In the genomic region with DNA sequence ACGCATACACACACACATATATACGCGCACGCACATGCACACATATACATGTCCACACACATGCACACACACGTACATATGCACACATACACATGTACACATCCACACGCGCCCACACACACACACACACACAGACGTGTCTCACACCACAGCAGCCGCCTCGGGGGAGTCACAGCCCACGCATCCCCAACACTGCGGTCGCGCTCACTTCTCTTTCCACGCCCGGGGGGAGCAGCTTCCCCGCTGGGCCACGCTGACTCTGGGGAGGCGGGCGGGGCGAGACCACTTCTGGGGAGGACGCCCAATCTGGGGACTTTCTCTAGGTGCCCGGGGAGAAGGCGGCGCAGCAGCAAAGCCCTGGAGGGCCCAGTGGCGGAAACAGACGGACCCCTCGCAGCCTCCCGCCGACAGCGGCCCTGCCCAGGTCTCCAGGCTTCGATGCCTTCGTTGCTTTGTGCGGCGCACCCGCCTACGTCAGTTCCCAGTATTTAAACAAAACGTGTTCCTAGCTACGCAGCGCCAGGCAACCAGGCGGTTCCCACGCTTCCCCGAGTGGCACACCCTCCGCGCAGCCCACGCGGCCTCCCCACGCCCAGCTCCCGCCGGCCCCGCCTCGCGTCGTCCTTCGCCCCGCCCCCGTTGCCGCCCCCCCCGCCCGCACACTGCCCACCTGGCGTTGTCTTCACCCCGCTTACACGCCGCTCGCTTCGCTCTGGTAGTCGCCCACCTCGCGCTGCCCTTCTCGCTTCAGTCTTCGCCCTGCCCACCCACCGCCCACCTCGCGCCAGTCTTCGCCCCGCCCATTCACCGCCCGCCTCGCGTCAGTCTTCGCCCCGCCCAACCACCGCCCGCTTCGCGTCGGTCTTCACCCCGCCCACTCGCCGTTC, we compare ENCODE assay signal across 8 cellular contexts. TPM values are rescaled to one million over a fixed set of nuclear protein-coding genes. Genes with fewer than 3 reads are reported as not detected.
DNase-seq lines count a peak whose midpoint lies in the region; ATAC-seq and TF ChIP-seq lines count a peak whose summit lies in the region.

No MANE protein-coding gene starts in this region.

- H3K4me2 ChIP-seq in HCT116 (ENCODE audit: low read length) = peak overlapping the region; percentile 92

- BruUV-seq in HCT116 (replicated peaks; lab: Mats Ljungman, UMichigan) = no TSS peak

- RAD21 ChIA-PET in HCT116 (lab: Charles Lee; ENCODE audit: low non-redundant PET in 1 of 2, low total read pairs in 2 of 2, uncharacterized antibody in 2 of 2, unreplicated experiment in 2 of 2) = interaction anchor here in 1 of 2 experiments (0.7 kb wide), 1 partner anchor 44 kb away, joined by 3 read pairs; no protein-coding TSS in a partner anchor

- H3K27me3 ChIP-seq in HCT116 (ENCODE audit: insufficient read depth, low read length) = no peaks in the 10 kb centered on the region
- no peaks in the 10 kb centered on the region for H3K27me3 ChIP-seq in ovary
- H3K27me3 ChIP-seq in uterus = no peaks in the 10 kb centered on the region

- no peaks in the 10 kb centered on the region for H3K9me2 ChIP-seq in HCT116 (ENCODE audit: insufficient read depth)

- CTCF ChIA-PET in HCT116 (lab: Charles Lee) = interaction anchor here (0.7 to 1.5 kb wide), 4 partner anchors 9 to 55 kb away, joined by 3 to 4 read pairs (median 3); no protein-coding TSS in a partner anchor

- DNase-seq in HCT116 (ENCODE audit: low read depth, low spot score) (no peak), NAMALWA (ENCODE audit: low spot score) (peak; percentile 96), activated T-cell treated with anti-CD3 and anti-CD28 coated beads for 4 hours (peak; percentile 83), fibroblast of pulmonary artery (ENCODE audit: low read depth) (peak; percentile 47), ovary (no peak), uterus (peak in 1 of 2 donors; percentile 44), GM19238 (ENCODE audit: insufficient read length, low spot score) (no peak)

- peak overlapping the region; percentile 61; the same call in 1 of the 2 replicates for H3K27ac ChIP-seq in HCT116 (ENCODE audit: low read depth, low read length)
- H3K27ac ChIP-seq in ovary = peak overlapping the region; percentile 4 to 76
- peak overlapping the region; percentile 76 to 81 for H3K27ac ChIP-seq in uterus

- H3K4me3 ChIP-seq in GM08714 (ENCODE audit: low read length) = peak overlapping the region; percentile 67; the same call in 1 of the 2 replicates
- peak overlapping the region; percentile 49 to 55 for H3K4me3 ChIP-seq in HCT116 (replicated peaks in 1 of 2; ENCODE audit: low read depth in 1 of 2, low read length in 2 of 2)
- peak overlapping the region; percentile 70 for H3K4me3 ChIP-seq in fibroblast of pulmonary artery (replicated peaks; ENCODE audit: low read depth, low read length)
- H3K4me3 ChIP-seq in ovary = peak overlapping the region; percentile 60
- peak overlapping the region; percentile 79 to 83 for H3K4me3 ChIP-seq in uterus

- H3K36me3 ChIP-seq in HCT116 (ENCODE audit: control insufficient read depth in 1 of 2, insufficient read depth in 2 of 2, low read length in 2 of 2) = peaks cover 5 to 18% of the 10 kb centered on the region in 2 experiments; a peak in 2 of 4 replicates
- H3K36me3 ChIP-seq in ovary = no peaks in the 10 kb centered on the region
- no peaks in the 10 kb centered on the region for H3K36me3 ChIP-seq in uterus

- 2 to 7% (median 2%) methylated on average over 47 to 90 of the region's 90 CpGs for WGBS in ovary, 3 donors

- H2AFZ ChIP-seq in HCT116 (ENCODE audit: low read depth, low read length, poor library complexity, severe bottlenecking) = no peak overlapping the region

- peak overlapping the region; percentile 60 for H3K9ac ChIP-seq in HCT116 (ENCODE audit: low read length)

- intact Hi-C loops in HCT116 (cut with micrococcal nuclease) (loop anchor here (1.0 to 2.0 kb wide), 3 partner anchors 44 to 355 kb away; partner anchors contain the start of genes ADNP2 and CTDP1), ovary (cut with DNase I) (loop anchor here in 3 of 4 donors (5.0 to 10.0 kb wide), 5 partner anchors 49 to 114 kb away; partner anchors contain the start of genes ADNP2 (in 2 of the 3) and TXNL4A (in 1 of the 3)), uterus (cut with DNase I; ENCODE audit: low total_unique reads) (no loop called here)

- TF ChIP-seq CTCF in HCT116 (IDR thresholded peaks at IDR 0.05 in 2 of 3, conservative IDR thresholded peaks at IDR 0.05 in 1 of 3; ENCODE audit: borderline replicate concordance in 1 of 3, insufficient read depth in 1 of 3, low read depth in 2 of 3, low read length in 2 of 3) = no peak
- TF ChIP-seq CTCF in fibroblast of pulmonary artery (IDR thresholded peaks at IDR 0.05; ENCODE audit: low read length, missing control alignments) = no peak
- TF ChIP-seq CTCF in ovary (IDR thresholded peaks at IDR 0.05) = no peak
- TF ChIP-seq CTCF in uterus (IDR thresholded peaks at IDR 0.05) = no peak

- peaks cover 8 to 17% of the 10 kb centered on the region in 2 experiments; a peak in 3 of 4 replicates for H3K4me1 ChIP-seq in HCT116 (ENCODE audit: control insufficient read depth in 1 of 2, insufficient read depth in 2 of 2, low read length in 2 of 2)
- H3K4me1 ChIP-seq in ovary (ENCODE audit: insufficient read depth) = peaks cover 2% of the 10 kb centered on the region
- peaks cover 0 to 4% of the 10 kb centered on the region in 2 donors for H3K4me1 ChIP-seq in uterus

- peak; percentile 75 for ATAC-seq in HCT116

- H4K20me1 ChIP-seq in HCT116 (ENCODE audit: insufficient read depth) = no peaks in the 10 kb centered on the region

- POLR2A ChIA-PET in HCT116 (lab: Charles Lee) = interaction anchor here (1.0 to 2.8 kb wide), 4 partner anchors 23 to 75 kb away, joined by 4 to 16 read pairs (median 4); partner anchors contain the start of genes ADNP2 and TXNL4A

- H3K79me2 ChIP-seq in HCT116 (ENCODE audit: insufficient read depth, low read length) = peaks cover 35% of the 10 kb centered on the region

- TF ChIP-seq RAD21 in HCT116 (IDR thresholded peaks at IDR 0.05; ENCODE audit: low read depth) = no peak

- H3K9me3 ChIP-seq in HCT116 (ENCODE audit: control insufficient read depth in 1 of 2, insufficient read depth in 1 of 2, low read depth in 1 of 2, low read length in 2 of 2) (no peaks in the 10 kb centered on the region), ovary (no peaks in the 10 kb centered on the region), uterus (no peaks in the 10 kb centered on the region)

- no peak for TF ChIP-seq EP300 in ovary (IDR thresholded peaks at IDR 0.05)

- TF ChIP-seq POLR2A in HCT116 (IDR thresholded peaks at IDR 0.05; ENCODE audit: borderline replicate concordance, extremely low read depth, insufficient read depth, insufficient read length) (no peak), ovary (IDR thresholded peaks at IDR 0.05) (peak; percentile 39), uterus (IDR thresholded peaks at IDR 0.05) (peak in 1 of 2 donors; percentile 40)

TF ChIP-seq in HCT116, 20 proteins besides CTCF, POLR2A, EP300 and RAD21:
- no peak for TF ChIP-seq ZNF274 (IDR thresholded peaks at IDR 0.05; ENCODE audit: low read depth, low read length)
- TF ChIP-seq POLR2AphosphoS5 (IDR thresholded peaks at IDR 0.05; ENCODE audit: low read depth, low read length) = no peak; the same call in 1 of the 2 replicates
- TF ChIP-seq CBX3 (IDR thresholded peaks at IDR 0.05; ENCODE audit: low read depth) = no peak
- no peak for TF ChIP-seq YY1 (IDR thresholded peaks at IDR 0.05; ENCODE audit: extremely low read depth, insufficient replicate concordance, low read depth, low read length)
- no peak for TF ChIP-seq ZFX (IDR thresholded peaks at IDR 0.05)
- TF ChIP-seq TCF7L2 (IDR thresholded peaks at IDR 0.05; ENCODE audit: borderline replicate concordance, extremely low read depth, insufficient read depth, insufficient read length) = no peak
- TF ChIP-seq FOSL1 (IDR thresholded peaks at IDR 0.05; ENCODE audit: low read depth) = no peak
- TF ChIP-seq, protein P1, sequence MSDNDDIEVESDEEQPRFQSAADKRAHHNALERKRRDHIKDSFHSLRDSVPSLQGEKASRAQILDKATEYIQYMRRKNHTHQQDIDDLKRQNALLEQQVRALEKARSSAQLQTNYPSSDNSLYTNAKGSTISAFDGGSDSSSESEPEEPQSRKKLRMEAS (IDR thresholded peaks at IDR 0.05) = no peak
- no peak for TF ChIP-seq ZBTB33 (IDR thresholded peaks at IDR 0.05; ENCODE audit: extremely low read depth, insufficient replicate concordance, low read length)
- no peak for TF ChIP-seq SP1 (IDR thresholded peaks at IDR 0.05; ENCODE audit: low read depth)

RNA-seq across cellular contexts. Expression of gene RBFA, which starts 0.8 kb away (rescaled TPM):
- total RNA-seq in HCT116 (2021; ENCODE audit: unreplicated experiment) = 45.3 TPM
- polyA plus RNA-seq in HCT116 (2012) = 29.5 and 32.6 TPM in 2 replicates
- total RNA-seq in ovary = 10 to 100 TPM; 13.7 to 31.9 (median 18.2) TPM
- 10 to 100 TPM; 14.7 to 16.9 TPM for polyA plus RNA-seq in ovary
- total RNA-seq in uterus = 10 to 100 TPM; 18.2 to 54.7 (median 30.8) TPM

RNA-seq across cellular contexts. Expression of gene TXNL4A, which starts 45.1 kb away (rescaled TPM):
- total RNA-seq in HCT116 (2021; ENCODE audit: unreplicated experiment) (178 TPM), ovary (10 to 100 TPM in 6 of 7 donors, 1 to 10 TPM in 1; 9.4 to 57.1 (median 42.3) TPM), uterus (10 to 100 TPM in 3 of 4 donors, 1 to 10 TPM in 1; 7.4 to 80.7 (median 34.4) TPM)
- polyA plus RNA-seq in HCT116 (2012) = 107 and 114 TPM in 2 replicates
- 10 to 100 TPM; 21.5 to 47.9 TPM for polyA plus RNA-seq in ovary

Comparison
In these comparisons a context has a peak if more than half of its experiments do, and no peak if none do; other contexts are left out.
1. DNase-seq: peak in NAMALWA (single experiment), activated T-cell treated with anti-CD3 and anti-CD28 coated beads for 4 hours (single experiment) and fibroblast of pulmonary artery (single experiment); none in HCT116 (single experiment), ovary (0 of 5) and GM19238 (single experiment).
2. Peak in every context shown above with its lines, with median percentiles within 50 percentile points of each other: H3K4me3 ChIP-seq and H3K27ac ChIP-seq.